1 cellular context compared by ENCODE assay signal in the genomic region with DNA sequence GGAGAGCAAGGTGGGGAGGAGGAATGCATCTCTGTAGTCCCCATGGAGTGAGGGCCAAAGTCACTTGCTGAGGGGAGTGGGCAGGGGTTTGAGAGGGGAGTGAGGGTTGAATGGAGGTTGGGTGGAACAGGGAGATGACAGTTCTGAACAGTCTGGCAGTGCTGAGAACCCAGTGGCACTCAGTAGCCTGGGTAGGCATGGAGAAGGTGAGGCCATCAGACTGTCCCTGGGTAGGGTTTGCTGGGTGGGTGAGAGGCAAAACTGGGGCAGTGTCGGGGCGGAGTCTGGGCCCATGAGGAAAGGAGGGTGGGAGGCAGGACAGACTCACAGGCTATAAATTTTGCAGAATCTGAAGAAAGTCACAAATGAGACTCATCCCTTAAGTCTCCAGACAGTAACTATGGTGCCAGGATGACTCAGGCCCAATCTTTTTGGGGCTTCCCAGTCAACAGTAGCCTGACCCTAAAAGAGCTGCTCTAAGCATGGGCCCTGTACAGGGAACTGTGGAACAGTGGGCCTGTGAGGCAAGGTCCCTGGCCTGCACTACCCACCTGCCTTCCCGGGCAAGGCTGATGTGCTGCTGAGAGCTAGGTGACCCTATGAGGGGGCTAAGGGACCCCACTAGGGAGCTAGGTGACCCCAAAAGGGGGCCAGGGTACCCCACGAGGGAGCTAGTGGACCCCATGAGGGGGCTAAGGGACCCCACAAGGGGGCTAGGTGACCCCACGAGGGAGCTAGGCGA.
TF ChIP-seq lines count a peak whose summit lies in the region.

No MANE protein-coding gene starts in this region.

TF ChIP-seq in H1, 55 proteins besides CTCF, POLR2A, EP300 and RAD21:
- TF ChIP-seq, protein P1, sequence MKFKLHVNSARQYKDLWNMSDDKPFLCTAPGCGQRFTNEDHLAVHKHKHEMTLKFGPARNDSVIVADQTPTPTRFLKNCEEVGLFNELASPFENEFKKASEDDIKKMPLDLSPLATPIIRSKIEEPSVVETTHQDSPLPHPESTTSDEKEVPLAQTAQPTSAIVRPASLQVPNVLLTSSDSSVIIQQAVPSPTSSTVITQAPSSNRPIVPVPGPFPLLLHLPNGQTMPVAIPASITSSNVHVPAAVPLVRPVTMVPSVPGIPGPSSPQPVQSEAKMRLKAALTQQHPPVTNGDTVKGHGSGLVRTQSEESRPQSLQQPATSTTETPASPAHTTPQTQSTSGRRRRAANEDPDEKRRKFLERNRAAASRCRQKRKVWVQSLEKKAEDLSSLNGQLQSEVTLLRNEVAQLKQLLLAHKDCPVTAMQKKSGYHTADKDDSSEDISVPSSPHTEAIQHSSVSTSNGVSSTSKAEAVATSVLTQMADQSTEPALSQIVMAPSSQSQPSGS (IDR thresholded peaks at IDR 0.05; ENCODE audit: low read length), result no peak
- no peak for TF ChIP-seq EGR1 (IDR thresholded peaks at IDR 0.05; ENCODE audit: borderline replicate concordance, low read depth, low read length)
- no peak for TF ChIP-seq CEBPB (IDR thresholded peaks at IDR 0.05; ENCODE audit: low read depth, low read length)
- no peak for TF ChIP-seq RXRA (IDR thresholded peaks at IDR 0.05; ENCODE audit: insufficient read depth, low read depth, low read length)
